9 cellular contexts compared by ENCODE assay signal in the genomic region with DNA sequence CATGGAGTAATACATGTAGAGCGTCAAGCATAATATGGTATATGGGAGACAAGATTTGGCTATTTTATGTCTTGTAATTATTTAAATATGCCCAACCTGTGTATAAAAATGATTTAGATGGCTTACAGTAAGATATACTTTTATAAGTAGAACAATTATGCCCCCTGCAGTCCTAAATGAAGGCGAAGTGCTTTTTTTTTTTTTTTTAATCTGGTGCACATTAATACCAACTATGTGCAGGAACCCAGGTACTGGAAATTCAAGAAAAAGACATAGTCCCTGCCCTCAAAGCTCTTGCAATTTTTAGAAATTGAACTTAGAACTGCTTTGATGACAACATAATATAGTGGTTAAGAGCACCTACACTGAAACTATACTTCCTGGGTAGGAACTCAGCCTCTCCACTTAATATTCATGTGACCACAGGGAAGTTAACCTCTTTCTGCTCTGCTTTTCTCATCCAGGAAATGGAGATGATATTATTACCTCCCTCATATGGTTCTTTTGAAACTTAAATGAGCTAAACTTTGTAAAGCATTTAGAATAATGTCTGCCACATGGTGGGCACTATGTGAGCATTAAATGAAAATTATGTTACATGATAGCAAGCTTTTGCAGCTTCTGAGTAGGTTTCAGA. TPM values are rescaled to one million over a fixed set of nuclear protein-coding genes. Genes with fewer than 3 reads are reported as not detected.
DNase-seq lines count a peak whose midpoint lies in the region; ATAC-seq and TF ChIP-seq lines count a peak whose summit lies in the region.
"Had no signal": no experiment of that assay in that cellular context is flagged by ENCODE, and none has a peak within 500 bp of the region (broad histone marks: within the 10 kb centered on the region; RNA-seq: fewer than 3 reads in every experiment).

No MANE protein-coding gene starts in this region.

- intact Hi-C loops in activated B cell treated with CpG ODN at 0.5 μM for 24 hours (cut with micrococcal nuclease) (loop anchor here (1.0 kb wide), 4 partner anchors 40 to 513 kb away; no protein-coding TSS in a partner anchor), left colon (cut with DNase I, micrococcal nuclease) (no loop called here)

- peaks cover 3% of the 10 kb centered on the region for H3K36me3 ChIP-seq in CD4-positive, CD25-positive, alpha-beta regulatory T cell (ENCODE audit: control insufficient read depth, insufficient read depth, low read length)

- TF ChIP-seq CTCF in activated B cell treated with CpG ODN at 0.5 μM for 24 hours (IDR thresholded peaks at IDR 0.05) (no peak), glutamatergic neuron (IDR thresholded peaks at IDR 0.05; ENCODE audit: partially characterized antibody, unreplicated experiment) (no peak)

- peak in 2 of 3 donors; percentile 61 to 64 for DNase-seq in CD4-positive, CD25-positive, alpha-beta regulatory T cell
- peak; percentile 30 for DNase-seq in HT1080 (ENCODE audit: low read depth)
- no peak for DNase-seq in activated B cell treated with CpG ODN at 0.5 μM for 24 hours
- DNase-seq in left colon = no peak
- DNase-seq in NCI-H1092 treated with DMSO at 0.1 percent for 48 hours (lab: John Stamatoyannopoulos, UW) = no peak
- DNase-seq in NCI-H774 (lab: John Stamatoyannopoulos, UW) = no peak
- DNase-seq in glutamatergic neuron = no peak
- DNase-seq: activated T-cell treated with anti-CD3 and anti-CD28 coated beads, Interleukin-2, amount 50 U/mL, for 72 hours had no signal

- no peaks in the 10 kb centered on the region for H3K9me3 Mint-ChIP-seq in CD4-positive, CD25-positive, alpha-beta regulatory T cell
- H3K9me3 Mint-ChIP-seq in activated B cell treated with CpG ODN at 0.5 μM for 24 hours (no peaks in the 10 kb centered on the region), glutamatergic neuron (ENCODE audit: unreplicated experiment) (no peaks in the 10 kb centered on the region)
- H3K9me3 Mint-ChIP-seq: activated T-cell treated with anti-CD3 and anti-CD28 coated beads, Interleukin-2, amount 50 U/mL, for 72 hours had no signal

- H3K27ac ChIP-seq in CD4-positive, CD25-positive, alpha-beta regulatory T cell (ENCODE audit: insufficient read depth, low read length, poor library complexity, severe bottlenecking) = no peak overlapping the region

- H3K36me3 Mint-ChIP-seq in CD4-positive, CD25-positive, alpha-beta regulatory T cell = peaks cover 10% of the 10 kb centered on the region
- H3K36me3 Mint-ChIP-seq in activated B cell treated with CpG ODN at 0.5 μM for 24 hours (ENCODE audit: low read depth) = peaks cover 21% of the 10 kb centered on the region
- H3K36me3 Mint-ChIP-seq in glutamatergic neuron (ENCODE audit: unreplicated experiment) = no peaks in the 10 kb centered on the region

- H3K4me1 ChIP-seq in CD4-positive, CD25-positive, alpha-beta regulatory T cell (ENCODE audit: control insufficient read depth, insufficient read depth, low read length, poor library complexity, severe bottlenecking) = peaks cover 18% of the 10 kb centered on the region

- peak overlapping the region in 2 of 3 donors; percentile 15 to 31 for H3K27ac Mint-ChIP-seq in CD4-positive, CD25-positive, alpha-beta regulatory T cell
- H3K27ac Mint-ChIP-seq in activated B cell treated with CpG ODN at 0.5 μM for 24 hours = no peak overlapping the region
- no peak overlapping the region for H3K27ac Mint-ChIP-seq in glutamatergic neuron (ENCODE audit: unreplicated experiment)
- H3K27ac Mint-ChIP-seq: activated T-cell treated with anti-CD3 and anti-CD28 coated beads, Interleukin-2, amount 50 U/mL, for 72 hours had no signal

- no peaks in the 10 kb centered on the region for H3K27me3 Mint-ChIP-seq in CD4-positive, CD25-positive, alpha-beta regulatory T cell
- H3K27me3 Mint-ChIP-seq in activated B cell treated with CpG ODN at 0.5 μM for 24 hours (no peaks in the 10 kb centered on the region), glutamatergic neuron (ENCODE audit: unreplicated experiment) (no peaks in the 10 kb centered on the region)

- H3K4me1 Mint-ChIP-seq in CD4-positive, CD25-positive, alpha-beta regulatory T cell = peaks cover 33 to 48% (median 45%) of the 10 kb centered on the region in 4 donors
- H3K4me1 Mint-ChIP-seq in activated B cell treated with CpG ODN at 0.5 μM for 24 hours (peaks cover 34% of the 10 kb centered on the region), glutamatergic neuron (ENCODE audit: low read depth, unreplicated experiment) (no peaks in the 10 kb centered on the region)

- no peaks in the 10 kb centered on the region for H3K9me3 ChIP-seq in CD4-positive, CD25-positive, alpha-beta regulatory T cell (ENCODE audit: control insufficient read depth in 2 of 2, low read length in 2 of 2)

- H3K4me3 Mint-ChIP-seq in CD4-positive, CD25-positive, alpha-beta regulatory T cell = peak overlapping the region in 1 of 4 donors; percentile 61
- no peak overlapping the region for H3K4me3 Mint-ChIP-seq in activated B cell treated with CpG ODN at 0.5 μM for 24 hours
- H3K4me3 Mint-ChIP-seq in glutamatergic neuron (ENCODE audit: unreplicated experiment) = no peak overlapping the region
- H3K4me3 Mint-ChIP-seq: activated T-cell treated with anti-CD3 and anti-CD28 coated beads, Interleukin-2, amount 50 U/mL, for 72 hours had no signal

- CTCF ChIA-PET in activated B cell treated with CpG ODN at 0.5 μM for 24 hours (lab: Charles Lee) = interaction anchor here (0.6 to 7.9 kb wide), 10 partner anchors 9 to 512 kb away, joined by 3 to 93 read pairs (median 4); partner anchors contain the start of gene AFTPH

- ATAC-seq in CD4-positive, CD25-positive, alpha-beta regulatory T cell (ENCODE audit: low read depth in 2 of 2) = peak; percentile 50 to 52
- ATAC-seq in activated B cell treated with CpG ODN at 0.5 μM for 24 hours (ENCODE audit: low read depth) (peak; percentile 52), left colon (peak; percentile 73), HG02623 (IDR thresholded peaks at IDR 0.05; ENCODE audit: unreplicated experiment) (no peak)

- POLR2A ChIA-PET in activated B cell treated with CpG ODN at 0.5 μM for 24 hours (lab: Charles Lee) = interaction anchor here (0.7 to 1.1 kb wide), 2 partner anchors 38 to 364 kb away, joined by 6 to 13 read pairs; partner anchors contain the start of gene AFTPH

- peak overlapping the region; percentile 10 for H3K4me3 ChIP-seq in CD4-positive, CD25-positive, alpha-beta regulatory T cell (ENCODE audit: low read depth, low read length)

- no peaks in the 10 kb centered on the region for H3K27me3 ChIP-seq in CD4-positive, CD25-positive, alpha-beta regulatory T cell (ENCODE audit: control insufficient read depth, insufficient read depth, low read length)

RNA-seq across cellular contexts. Expression of gene AFTPH, which starts 38.1 kb away (rescaled TPM):
- total RNA-seq in CD4-positive, CD25-positive, alpha-beta regulatory T cell = 45.0 TPM
- 10 to 100 TPM; 23.7 to 37.0 (median 28.2) TPM for polyA plus RNA-seq in CD4-positive, CD25-positive, alpha-beta regulatory T cell
- 12.8 and 15.4 TPM in 2 replicates for total RNA-seq in HT1080 (2014; rRNA removed; shearing (Covaris generic))
- polyA plus RNA-seq in HT1080 (2015; cell fraction: cytosol; rRNA removed) = 16.2 and 17.3 TPM in 2 replicates
- 14.7 and 15.2 TPM in 2 replicates for polyA plus RNA-seq in HT1080 (2015; cell fraction: nucleus; rRNA removed)
- 76.2 and 81.3 TPM in 2 replicates for total RNA-seq in activated B cell treated with CpG ODN at 0.5 μM for 24 hours
- 10 to 100 TPM; 57.9 to 59.7 TPM for total RNA-seq in left colon
- total RNA-seq in glutamatergic neuron (ENCODE audit: unreplicated experiment) = 13.3 TPM

Comparison
In these comparisons a context has a peak if more than half of its experiments do, and no peak if none do; other contexts are left out.
1. DNase-seq: peak in CD4-positive, CD25-positive, alpha-beta regulatory T cell (2 of 3) and HT1080 (single experiment); none in activated B cell treated with CpG ODN at 0.5 μM for 24 hours (single experiment), left colon (0 of 2), NCI-H1092 treated with DMSO at 0.1 percent for 48 hours (single experiment), NCI-H774 (single experiment) and glutamatergic neuron (single experiment).
2. H3K27ac Mint-ChIP-seq: peak in CD4-positive, CD25-positive, alpha-beta regulatory T cell (2 of 3); none in activated B cell treated with CpG ODN at 0.5 μM for 24 hours (single experiment) and glutamatergic neuron (single experiment).